22 cellular contexts compared by ENCODE assay signal in genomic region chr11:129249923-129250322, GRCh38. TPM values are rescaled to one million over a fixed set of nuclear protein-coding genes. Genes with fewer than 3 reads are reported as not detected.
DNase-seq lines count a peak whose midpoint lies in the region; TF ChIP-seq lines count a peak whose summit lies in the region.
"Had no signal": no experiment of that assay in that cellular context is flagged by ENCODE, and none has a peak within 500 bp of the region (broad histone marks: within the 10 kb centered on the region; RNA-seq: fewer than 3 reads in every experiment).

No MANE protein-coding gene starts in this region.

- H2AFZ ChIP-seq in mesenchymal stem cell (ENCODE audit: low read depth, low read length), result no peak overlapping the region

- H3K4me2 ChIP-seq in mesenchymal stem cell (ENCODE audit: low read length, poor library complexity, severe bottlenecking), result no peak overlapping the region

- no peaks in the 10 kb centered on the region for H3K9me3 Mint-ChIP-seq in HFFc6
- H3K9me3 Mint-ChIP-seq: stimulated activated effector memory CD8-positive, alpha-beta T cell treated with anti-CD3 and anti-CD28 coated beads, Interleukin-12 subunit alpha, Interleukin-12 subunit beta, amount 100 ng/mL, for 72 hours had no signal

- no peak overlapping the region for H4K8ac ChIP-seq in mesenchymal stem cell (ENCODE audit: low read length)

- no peak overlapping the region for H2BK15ac ChIP-seq in mesenchymal stem cell (ENCODE audit: low read depth, poor library complexity, severe bottlenecking)

- no peaks in the 10 kb centered on the region; the same call in 1 of the 2 replicates for H3K36me3 Mint-ChIP-seq in HFFc6 (ENCODE audit: low read depth)
- H3K36me3 Mint-ChIP-seq: stimulated activated effector memory CD8-positive, alpha-beta T cell treated with anti-CD3 and anti-CD28 coated beads, Interleukin-12 subunit alpha, Interleukin-12 subunit beta, amount 100 ng/mL, for 72 hours had no signal

- H3K27ac ChIP-seq in SK-N-MC (peak overlapping the region; percentile 88), mesenchymal stem cell (ENCODE audit: low read length, poor library complexity, severe bottlenecking) (no peak overlapping the region), transverse colon (no peak overlapping the region)
- H3K27ac ChIP-seq: adrenal gland, heart right ventricle, vagina had no signal

- H3K4me1 Mint-ChIP-seq in HFFc6 (ENCODE audit: low read depth), result peaks cover 63% of the 10 kb centered on the region
- H3K4me1 Mint-ChIP-seq: stimulated activated effector memory CD8-positive, alpha-beta T cell treated with anti-CD3 and anti-CD28 coated beads, Interleukin-12 subunit alpha, Interleukin-12 subunit beta, amount 100 ng/mL, for 72 hours had no signal

- intact Hi-C loops in transverse colon (cut with DNase I; ENCODE audit: low total_unique reads), result no loop called here

- WGBS in mesenchymal stem cell, result 100% methylated on average over 2 of the region's 2 CpGs
- 86 to 89% methylated on average over 2 of the region's 2 CpGs for WGBS in transverse colon (ENCODE audit: low coverage in 1 of 2), 2 donors

- H2BK120ac ChIP-seq in mesenchymal stem cell (ENCODE audit: low read depth, low read length), result no peak overlapping the region

- H2BK12ac ChIP-seq in mesenchymal stem cell (ENCODE audit: low read length in 2 of 2), result peak overlapping the region in 1 of 2 experiments; percentile 48

- in situ Hi-C loops in transverse colon (cut with MboI; ENCODE audit: low pct_ligation_motif_present in 1 of 4, low pct_unique_long_range_greater_than_20kb in 1 of 4, low sequenced_read_pairs in 3 of 4), result no loop called here

- no peak overlapping the region for H3K14ac ChIP-seq in mesenchymal stem cell (ENCODE audit: low read length in 2 of 2)

- peaks cover 4% of the 10 kb centered on the region for H3K79me1 ChIP-seq in mesenchymal stem cell (replicated peaks; ENCODE audit: low read length, poor library complexity, severe bottlenecking)

- TF ChIP-seq POLR2A in transverse colon (IDR thresholded peaks at IDR 0.05), result no peak

- H3K23ac ChIP-seq in mesenchymal stem cell (ENCODE audit: low read length in 2 of 2), result no peak overlapping the region

- H2BK5ac ChIP-seq in mesenchymal stem cell (ENCODE audit: low read depth, low read length, poor library complexity, severe bottlenecking), result no peak overlapping the region

- H3K27ac Mint-ChIP-seq in HFFc6, result peak overlapping the region; percentile 88
- H3K27ac Mint-ChIP-seq: activated CD8-positive, alpha-beta T cell treated with anti-CD3 and anti-CD28 coated beads, Interleukin-2, amount 10 ng/mL, durations not matched to agents 7 days and 5 days; progenitor cell of endocrine pancreas; stimulated activated effector memory CD8-positive, alpha-beta T cell treated with anti-CD3 and anti-CD28 coated beads, Interleukin-12 subunit alpha, Interleukin-12 subunit beta, amount 100 ng/mL, for 72 hours had no signal

- no peaks in the 10 kb centered on the region for H3K27me3 ChIP-seq in mesenchymal stem cell (ENCODE audit: control insufficient read depth in 1 of 2, insufficient read depth in 1 of 2, low read length in 2 of 2)
- H3K27me3 ChIP-seq in transverse colon, result no peaks in the 10 kb centered on the region
- H3K27me3 ChIP-seq: adrenal gland, heart right ventricle, MG63, vagina had no signal

- H3K4me3 ChIP-seq in SK-N-MC (no peak overlapping the region), mesenchymal stem cell (ENCODE audit: insufficient read depth in 1 of 2, low read depth in 1 of 2, low read length in 2 of 2) (no peak overlapping the region), transverse colon (no peak overlapping the region)
- H3K4me3 ChIP-seq: adrenal gland, heart right ventricle, MG63, skin epidermis, vagina had no signal

- H3K9me3 ChIP-seq in SK-N-MC (ENCODE audit: low read depth, low read length) (no peaks in the 10 kb centered on the region), mesenchymal stem cell (ENCODE audit: control insufficient read depth, low read length) (no peaks in the 10 kb centered on the region), transverse colon (no peaks in the 10 kb centered on the region)
- H3K9me3 ChIP-seq: adrenal gland, heart right ventricle, MG63, vagina had no signal

- H3K36me3 ChIP-seq in SK-N-MC (ENCODE audit: insufficient read depth, low read length), result no peaks in the 10 kb centered on the region
- no peaks in the 10 kb centered on the region for H3K36me3 ChIP-seq in mesenchymal stem cell (ENCODE audit: control insufficient read depth in 1 of 2, insufficient read depth in 2 of 2, low read depth in 1 of 2, low read length in 2 of 2)
- no peaks in the 10 kb centered on the region for H3K36me3 ChIP-seq in transverse colon
- H3K36me3 ChIP-seq: adrenal gland, heart right ventricle, MG63, vagina had no signal

- no peak for TF ChIP-seq EP300 in transverse colon (IDR thresholded peaks at IDR 0.05; ENCODE audit: low read depth)

- no peaks in the 10 kb centered on the region for H3K27me3 Mint-ChIP-seq in HFFc6 (ENCODE audit: insufficient read depth)
- H3K27me3 Mint-ChIP-seq: progenitor cell of endocrine pancreas had no signal

- H3K4me3 Mint-ChIP-seq in HFFc6, result peak overlapping the region; percentile 81
- H3K4me3 Mint-ChIP-seq: activated CD8-positive, alpha-beta T cell treated with anti-CD3 and anti-CD28 coated beads, Interleukin-2, amount 10 ng/mL, durations not matched to agents 7 days and 5 days; stimulated activated effector memory CD8-positive, alpha-beta T cell treated with anti-CD3 and anti-CD28 coated beads, Interleukin-12 subunit alpha, Interleukin-12 subunit beta, amount 100 ng/mL, for 72 hours had no signal

- H3K9ac ChIP-seq in SK-N-MC (ENCODE audit: insufficient read length) (no peak overlapping the region), mesenchymal stem cell (ENCODE audit: low read length) (peak overlapping the region; percentile 61)

- H4K91ac ChIP-seq in mesenchymal stem cell (ENCODE audit: low read length), result no peak overlapping the region

- H3K4me1 ChIP-seq in mesenchymal stem cell (ENCODE audit: control insufficient read depth, insufficient read depth, low read depth, low read length) (no peaks in the 10 kb centered on the region), transverse colon (peaks cover 0 to 9% (median 0%) of the 10 kb centered on the region in 4 donors)

- TF ChIP-seq CTCF in HFFc6 (IDR thresholded peaks at IDR 0.05) (no peak), transverse colon (IDR thresholded peaks at IDR 0.05) (no peak)

- no peak overlapping the region for H3K18ac ChIP-seq in mesenchymal stem cell (ENCODE audit: low read depth in 1 of 2, low read length in 2 of 2)

- no peak overlapping the region for H3K4ac ChIP-seq in mesenchymal stem cell (ENCODE audit: low read depth in 1 of 2, low read length in 2 of 2)

- no peak overlapping the region for H2AK5ac ChIP-seq in mesenchymal stem cell (ENCODE audit: low read length, severe bottlenecking)

- DNase-seq in EH (ENCODE audit: low read depth) (peak; percentile 31), HFFc6 (no peak), SK-N-MC (ENCODE audit: low read depth, low spot score) (no peak), mesenchymal stem cell (no peak), DMS79 (lab: John Stamatoyannopoulos, UW) (no peak), transverse colon (no peak), anterior cingulate cortex (lab: John Stamatoyannopoulos, UW) (no peak)
- DNase-seq: activated CD4-positive, alpha-beta T cell treated with anti-CD3 and anti-CD28 coated beads for 1 hour; activated CD8-positive, alpha-beta T cell treated with anti-CD3 and anti-CD28 coated beads, Interleukin-2, amount 10 ng/mL, durations not matched to agents 7 days and 5 days; activated gamma-delta T cell treated with Interleukin-2 at 50 U/mL for 16 hours; GOT3; heart right ventricle; left ventricle myocardium superior; MG63; NCI-H1436; NCI-H2107; stimulated activated CD4-positive, alpha-beta T cell treated with anti-CD3 and anti-CD28 coated beads, Interleukin-2, amount 100 ng/mL, for 24 hours had no signal

RNA-seq across cellular contexts. Expression of gene ARHGAP32, which starts 57.8 kb away (rescaled TPM):
- 1 to 10 TPM; 7.6 to 8.7 (median 8.0) TPM for total RNA-seq in HFFc6 (2021; fragmentation: NEBNext Ultra II Directional; extraction: Animal tissue kit (Norgen Biotek cat#: 25700))
- 2.9 TPM for polyA plus RNA-seq in mesenchymal stem cell (2013, experiment 1 of 2)
- 2.7 TPM for polyA plus RNA-seq in mesenchymal stem cell (2013, experiment 2 of 2)
- 10 to 100 TPM; 66.9 to 86.9 (median 74.8) TPM for total RNA-seq in transverse colon

Comparison
In these comparisons a context has a peak if more than half of its experiments do, and no peak if none do; other contexts are left out.
1. RNA of gene ARHGAP32, which starts 57.8 kb away (total RNA-seq): 66.9 to 86.9 TPM in transverse colon; 7.6 to 8.7 TPM in HFFc6; every median in the first group is over 4 times any median in the second.